Comparison of ENCODE assay signal across 8 cellular contexts in the genomic region with DNA sequence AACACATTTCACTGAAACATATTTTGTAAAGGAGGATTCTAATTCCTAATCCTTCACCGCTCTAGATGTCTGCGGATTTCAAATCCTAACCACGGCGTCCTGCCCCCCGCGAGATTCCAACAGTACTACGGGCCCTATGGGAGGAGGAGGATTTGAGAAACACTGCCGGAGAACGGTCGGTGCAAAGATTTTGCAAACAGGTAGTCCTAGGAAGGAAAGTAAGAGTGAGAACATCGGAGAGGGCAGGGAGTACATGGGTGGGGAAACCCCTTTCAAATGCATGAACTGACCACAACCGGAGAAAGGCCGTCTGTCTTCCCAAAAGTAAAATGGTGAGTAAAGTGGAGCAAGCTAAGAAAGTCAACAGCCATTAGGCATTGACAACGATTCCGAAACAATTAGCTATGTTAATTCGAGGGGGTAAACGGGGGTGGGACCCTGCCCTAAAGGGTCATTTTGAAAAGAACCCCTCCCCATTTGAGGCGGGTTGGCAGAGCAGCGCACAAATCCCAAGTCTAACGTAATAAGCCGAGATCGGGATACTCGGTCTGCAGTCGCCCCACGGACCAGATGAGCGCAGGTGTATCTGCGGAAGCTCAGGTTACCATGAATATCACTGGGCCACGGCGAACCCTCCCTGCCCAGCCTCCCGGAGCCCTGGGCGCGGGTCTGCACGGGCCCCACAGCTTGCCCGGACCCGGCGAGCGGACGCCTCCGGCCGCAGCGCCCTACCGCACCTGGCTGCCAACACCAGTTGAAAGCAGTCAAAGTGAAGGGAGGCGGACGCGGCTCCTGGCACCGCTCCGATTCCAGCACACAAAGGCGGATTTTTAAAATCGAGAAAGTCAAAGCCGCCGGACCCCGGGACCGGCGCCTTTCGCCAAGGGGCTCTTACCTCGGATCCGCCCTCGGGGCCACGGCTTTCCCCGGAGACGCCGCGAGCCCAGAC. TPM values are rescaled to one million over a fixed set of nuclear protein-coding genes. Genes with fewer than 3 reads are reported as not detected.
A peak's percentile ranks its signal among the peaks of the same experiment; 100 is the strongest.
DNase-seq lines count a peak whose midpoint lies in the region; ATAC-seq, FAIRE-seq and TF ChIP-seq lines count a peak whose summit lies in the region.

No MANE protein-coding gene starts in this region.

- H3K4me3 ChIP-seq in bronchial epithelial cell (ENCODE audit: low read depth, low read length) (peak overlapping the region; percentile 90), skeletal muscle tissue (ENCODE audit: low read length in 3 of 3) (peak overlapping the region; percentile 89 to 92 (median 90))

- FAIRE-seq in bronchial epithelial cell (lab: Jason Lieb, UNC): no peak

- H3K9ac ChIP-seq in skeletal muscle tissue (ENCODE audit: low read depth in 1 of 3, low read length in 3 of 3): peak overlapping the region; percentile 83 to 84 (median 84)

- no peak for TF ChIP-seq CTCF in bronchial epithelial cell (IDR thresholded peaks at IDR 0.05; ENCODE audit: insufficient read depth, low read length, severe bottlenecking)

- ATAC-seq in GM21381 (IDR thresholded peaks at IDR 0.05; ENCODE audit: unreplicated experiment) (peak; percentile 38), HG03571 (IDR thresholded peaks at IDR 0.05; ENCODE audit: unreplicated experiment) (peak; percentile 19)

- no peaks in the 10 kb centered on the region for H3K9me3 ChIP-seq in skeletal muscle tissue (ENCODE audit: control insufficient read depth in 3 of 3, low read length in 3 of 3)

- H3K27ac ChIP-seq in skeletal muscle tissue (ENCODE audit: low read depth, low read length): peak overlapping the region; percentile 74

- no peaks in the 10 kb centered on the region for H3K27me3 ChIP-seq in bronchial epithelial cell (ENCODE audit: control insufficient read depth, insufficient read depth, low read length)
- no peaks in the 10 kb centered on the region for H3K27me3 ChIP-seq in skeletal muscle tissue (ENCODE audit: control insufficient read depth in 3 of 3, insufficient read depth in 3 of 3, low read length in 3 of 3)

- H3K4me1 ChIP-seq in skeletal muscle tissue (ENCODE audit: control insufficient read depth in 3 of 3, insufficient read depth in 3 of 3, low read length in 3 of 3): peaks cover 8 to 13% (median 11%) of the 10 kb centered on the region in 3 donors

- DNase-seq in DMS79 treated with DMSO at 0.1 percent for 48 hours (lab: John Stamatoyannopoulos, UW): peak; percentile 78
- DNase-seq in RPMI8226: peak; percentile 58
- DNase-seq in bronchial epithelial cell (ENCODE audit: low read depth): peak; percentile 50
- peak; percentile 77 for DNase-seq in iris pigment epithelial cell (ENCODE audit: low read depth)
- DNase-seq in NK-92 (lab: John Stamatoyannopoulos, UW; ENCODE audit: unreplicated experiment): no peak

- no peaks in the 10 kb centered on the region for H3K36me3 ChIP-seq in bronchial epithelial cell (ENCODE audit: control insufficient read depth, insufficient read depth, low read length)
- H3K36me3 ChIP-seq in skeletal muscle tissue (ENCODE audit: control insufficient read depth in 3 of 3, insufficient read depth in 3 of 3, low read length in 3 of 3): no peaks in the 10 kb centered on the region

RNA-seq across cellular contexts. Expression of gene EPS8, which starts 0.6 kb away (rescaled TPM):
- 35.3 and 36.1 TPM in 2 replicates for total RNA-seq in bronchial epithelial cell
- total RNA-seq in skeletal muscle tissue: 27.7 TPM
